Comparison of ENCODE assay signal across 16 cellular contexts in the genomic region with DNA sequence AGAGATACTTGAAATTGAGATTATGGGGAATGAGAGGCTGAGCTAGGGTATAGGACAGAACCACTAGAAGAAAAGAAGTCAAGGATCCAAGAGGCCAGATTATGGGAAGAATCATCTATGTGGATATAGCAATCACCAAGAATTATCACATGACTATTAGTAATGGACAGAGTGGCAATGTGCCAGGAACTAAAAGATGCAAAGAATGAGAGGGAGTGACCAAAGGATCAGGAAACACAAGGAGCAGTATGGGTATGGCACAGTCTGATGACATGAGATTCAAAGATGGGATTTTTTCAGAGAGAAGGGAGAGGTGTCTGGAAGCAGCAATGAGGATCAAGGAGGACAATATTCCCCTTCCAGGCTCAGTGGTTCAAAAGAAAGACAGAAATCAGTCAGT.
DNase-seq lines count a peak whose midpoint lies in the region; ATAC-seq and TF ChIP-seq lines count a peak whose summit lies in the region.
"Had no signal": no experiment of that assay in that cellular context is flagged by ENCODE, and none has a peak within 500 bp of the region (broad histone marks: within the 10 kb centered on the region; RNA-seq: fewer than 3 reads in every experiment).

No MANE protein-coding gene starts in this region.

- no peaks in the 10 kb centered on the region for H3K9me3 ChIP-seq in tibial artery
- H3K9me3 ChIP-seq: adrenal gland, psoas muscle had no signal

- peak; percentile 1 for DNase-seq in Daoy (ENCODE audit: low read depth)
- peak; percentile 26 for DNase-seq in NCI-H69 (lab: John Stamatoyannopoulos, UW)
- no peak for DNase-seq in epithelial cell of prostate (ENCODE audit: low read depth, low spot score)
- peak; percentile 21 to 48 for DNase-seq in lung microvascular endothelial cell (ENCODE audit: low read depth in 2 of 2)
- no peak for DNase-seq in putamen (ENCODE audit: low spot score)
- no peak for DNase-seq in tibial artery
- DNase-seq: adrenal gland, DMS 273 treated with DMSO at 0.1 percent for 48 hours, NCI-H146, NCI-H524, nephron progenitor cell, OCI-M1, psoas muscle had no signal

- no peaks in the 10 kb centered on the region for H3K4me1 ChIP-seq in tibial artery
- H3K4me1 ChIP-seq: adrenal gland, psoas muscle had no signal

- peaks cover 17 to 40% (median 19%) of the 10 kb centered on the region in 3 donors for H3K36me3 ChIP-seq in tibial artery
- H3K36me3 ChIP-seq: adrenal gland had no signal

- H3K27ac ChIP-seq in epithelial cell of prostate (peak overlapping the region; percentile 63), tibial artery (no peak overlapping the region)
- H3K27ac ChIP-seq: adrenal gland, coronary artery, psoas muscle had no signal

- no peaks in the 10 kb centered on the region for H3K27me3 ChIP-seq in tibial artery
- H3K27me3 ChIP-seq: adrenal gland had no signal

- no peak overlapping the region for H3K4me3 ChIP-seq in tibial artery
- H3K4me3 ChIP-seq: adrenal gland, coronary artery, psoas muscle had no signal

- no peak for ATAC-seq in GM19328 (IDR thresholded peaks at IDR 0.05; ENCODE audit: unreplicated experiment)
- ATAC-seq in activated CD4-positive, CD25-positive, alpha-beta regulatory T cell treated with anti-CD3 and anti-CD28 coated beads, Interleukin-2, amount 50 U/mL, for 24 hours, result no peak
- ATAC-seq: psoas muscle had no signal

- intact Hi-C loops in tibial artery (cut with DNase I; ENCODE audit: low total_unique reads), result no loop called here

- TF ChIP-seq CTCF in tibial artery (IDR thresholded peaks at IDR 0.05), result no peak

Comparison
In these comparisons a context has a peak if more than half of its experiments do, and no peak if none do; other contexts are left out.
1. DNase-seq: peak in Daoy (single experiment), NCI-H69 (single experiment) and lung microvascular endothelial cell (2 of 2); none in epithelial cell of prostate (single experiment), putamen (single experiment) and tibial artery (0 of 2).